19 cellular contexts compared by ENCODE assay signal in genomic region chr1:8482844-8483436, GRCh38.
DNase-seq lines count a peak whose midpoint lies in the region; TF ChIP-seq lines count a peak whose summit lies in the region.
"Had no signal": no experiment of that assay in that cellular context is flagged by ENCODE, and none has a peak within 500 bp of the region (broad histone marks: within the 10 kb centered on the region; RNA-seq: fewer than 3 reads in every experiment).

No MANE protein-coding gene starts in this region.

- H3K4me3 ChIP-seq in HEK293 (ENCODE audit: low read depth, low read length) (no peak overlapping the region), fibroblast of villous mesenchyme (ENCODE audit: low read depth, low read length) (no peak overlapping the region), retinal pigment epithelial cell (ENCODE audit: low read length) (no peak overlapping the region)
- H3K4me3 ChIP-seq: BLaER1, MG63, neural progenitor cell had no signal

- H3K36me3 ChIP-seq in HEK293 (ENCODE audit: control insufficient read depth in 2 of 2, insufficient read depth in 1 of 2, low read length in 2 of 2): peaks cover 0 to 8% of the 10 kb centered on the region in 2 experiments; a peak in 2 of 3 replicates
- H3K36me3 ChIP-seq: MG63, neural progenitor cell had no signal

- no peaks in the 10 kb centered on the region for H3K4me1 ChIP-seq in HEK293 (ENCODE audit: control insufficient read depth, insufficient read depth, low read length)
- H3K4me1 ChIP-seq: BLaER1, neural progenitor cell had no signal

- CTCF ChIA-PET in HEK293 (lab: Yijun Ruan, JAX): interaction anchor here (1.2 kb wide), 1 partner anchor 366 kb away, joined by 4 read pairs; no protein-coding TSS in a partner anchor

- POLR2A ChIA-PET in HEK293 (lab: Yijun Ruan, JAX): no interaction called here

- peak; percentile 32 for DNase-seq in amniotic stem cell (lab: John Stamatoyannopoulos, UW)
- DNase-seq in fibroblast of villous mesenchyme (ENCODE audit: low read depth): peak; percentile 70
- peak; percentile 57 for DNase-seq in retinal pigment epithelial cell (ENCODE audit: low read depth)
- no peak for DNase-seq in NCI-H1417 treated with DMSO at 0.1 percent for 48 hours (lab: John Stamatoyannopoulos, UW)
- DNase-seq in NCI-H510A treated with DMSO at 0.1 percent for 48 hours (lab: John Stamatoyannopoulos, UW): no peak
- no peak for DNase-seq in NCI-H748 treated with DMSO at 0.1 percent for 48 hours (lab: John Stamatoyannopoulos, UW)
- no peak for DNase-seq in T-helper 9 cell
- DNase-seq: activated CD4-positive, alpha-beta T cell treated with anti-CD3 and anti-CD28 coated beads for 36 hours; activated CD8-positive, alpha-beta memory T cell treated with anti-CD3 and anti-CD28 coated beads, Interleukin-2, amount 50 U/mL, for 48 hours; activated naive CD4-positive, alpha-beta T cell treated with anti-CD3 and anti-CD28 coated beads, Interleukin-2, amount 50 U/mL, for 16 hours; effector memory CD4-positive, alpha-beta T cell; mesendoderm; MG63; NCI-H2081; NCI-H774; T-helper 17 cell had no signal

- H3K9me3 ChIP-seq in HEK293 (ENCODE audit: control insufficient read depth, insufficient read depth, low read depth, low read length): no peaks in the 10 kb centered on the region
- H3K9me3 ChIP-seq: BLaER1, MG63 had no signal

- no peak overlapping the region for H3K27ac ChIP-seq in HEK293 (ENCODE audit: extremely low read depth, low read depth, low read length)
- H3K27ac ChIP-seq: BLaER1, neural progenitor cell had no signal

- TF ChIP-seq CTCF in HEK293 (tag by site-specific recombination; IDR thresholded peaks at IDR 0.05) (no peak), fibroblast of villous mesenchyme (IDR thresholded peaks at IDR 0.05; ENCODE audit: insufficient read depth, low read depth, low read length) (no peak), retinal pigment epithelial cell (conservative IDR thresholded peaks at IDR 0.05; ENCODE audit: low read depth, low read length) (no peak)

TF ChIP-seq in HEK293, 187 proteins besides CTCF, POLR2A, EP300 and RAD21:
- no peak for TF ChIP-seq ZSCAN23 (tag by site-specific recombination; IDR thresholded peaks at IDR 0.05)
- TF ChIP-seq ZNF513 (tag by site-specific recombination; IDR thresholded peaks at IDR 0.05): no peak
- 0 out of 2 replicates have a peak, but pooled peaks have one; percentile 1 for TF ChIP-seq ZNF362 (tag by site-specific recombination; IDR thresholded peaks at IDR 0.05)
- peak; percentile 76 for TF ChIP-seq ZNF600 (tag by site-specific recombination; IDR thresholded peaks at IDR 0.05)
- TF ChIP-seq, protein P1, sequence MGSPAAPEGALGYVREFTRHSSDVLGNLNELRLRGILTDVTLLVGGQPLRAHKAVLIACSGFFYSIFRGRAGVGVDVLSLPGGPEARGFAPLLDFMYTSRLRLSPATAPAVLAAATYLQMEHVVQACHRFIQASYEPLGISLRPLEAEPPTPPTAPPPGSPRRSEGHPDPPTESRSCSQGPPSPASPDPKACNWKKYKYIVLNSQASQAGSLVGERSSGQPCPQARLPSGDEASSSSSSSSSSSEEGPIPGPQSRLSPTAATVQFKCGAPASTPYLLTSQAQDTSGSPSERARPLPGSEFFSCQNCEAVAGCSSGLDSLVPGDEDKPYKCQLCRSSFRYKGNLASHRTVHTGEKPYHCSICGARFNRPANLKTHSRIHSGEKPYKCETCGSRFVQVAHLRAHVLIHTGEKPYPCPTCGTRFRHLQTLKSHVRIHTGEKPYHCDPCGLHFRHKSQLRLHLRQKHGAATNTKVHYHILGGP (tag by site-specific recombination; IDR thresholded peaks at IDR 0.05): 0 out of 2 replicates have a peak, but pooled peaks have one; percentile 42

Comparison
In these comparisons a context has a peak if more than half of its experiments do, and no peak if none do; other contexts are left out.
1. DNase-seq: peak in amniotic stem cell (single experiment), fibroblast of villous mesenchyme (single experiment) and retinal pigment epithelial cell (single experiment); none in NCI-H1417 treated with DMSO at 0.1 percent for 48 hours (single experiment), NCI-H510A treated with DMSO at 0.1 percent for 48 hours (single experiment), NCI-H748 treated with DMSO at 0.1 percent for 48 hours (single experiment) and T-helper 9 cell (single experiment).